8 cellular contexts compared by ENCODE assay signal in genomic region chrX:119870626-119871131, GRCh38. TPM values are rescaled to one million over a fixed set of nuclear protein-coding genes. Genes with fewer than 3 reads are reported as not detected.
A peak's percentile ranks its signal among the peaks of the same experiment; 100 is the strongest.
DNase-seq lines count a peak whose midpoint lies in the region; ATAC-seq and TF ChIP-seq lines count a peak whose summit lies in the region.

No MANE protein-coding gene starts in this region.

- H3K4me3 ChIP-seq in Caco-2 (ENCODE audit: low read depth, low read length) (peak overlapping the region; percentile 74), osteoblast (ENCODE audit: insufficient read depth, low read length) (peak overlapping the region; percentile 76)

- peaks cover 10% of the 10 kb centered on the region for H3K36me3 Mint-ChIP-seq in Caco-2 (ENCODE audit: insufficient read depth, unreplicated experiment)

- TF ChIP-seq CTCF in Caco-2 (IDR thresholded peaks at IDR 0.05; ENCODE audit: insufficient read depth in 1 of 2, low read depth in 1 of 2, low read length in 1 of 2, severe bottlenecking in 1 of 2, unreplicated experiment in 1 of 2): no peak
- no peak for TF ChIP-seq CTCF in osteoblast (IDR thresholded peaks at IDR 0.05; ENCODE audit: extremely low read depth, low read depth, low read length)
- no peak for TF ChIP-seq CTCF in GM10266 (IDR thresholded peaks at IDR 0.05; ENCODE audit: control insufficient read depth, insufficient read depth, low read depth, missing control alignments)

- H3K4me1 ChIP-seq in Caco-2: no peaks in the 10 kb centered on the region
- no peaks in the 10 kb centered on the region for H3K4me1 ChIP-seq in osteoblast (ENCODE audit: insufficient read depth, low read length)

- no peaks in the 10 kb centered on the region for H3K9me3 ChIP-seq in Caco-2
- no peaks in the 10 kb centered on the region for H3K9me3 ChIP-seq in osteoblast (ENCODE audit: low read depth, low read length)

- DNase-seq in Caco-2: no peak
- peak; percentile 62 for DNase-seq in NCI-H69 (lab: John Stamatoyannopoulos, UW)
- DNase-seq in activated naive CD4-positive, alpha-beta T cell (lab: John Stamatoyannopoulos, UW): peak in 3 of 4 experiments; percentile 5 to 20 (median 12)
- peak; percentile 14 for DNase-seq in germinal center (ENCODE audit: low spot score)
- DNase-seq in osteoblast (ENCODE audit: insufficient read length, low spot score, missing footprints): peak; percentile 71
- DNase-seq in GM10266 (ENCODE audit: extremely low spot score): no peak

- H3K27ac ChIP-seq in osteoblast (ENCODE audit: low read depth, low read length): peak overlapping the region; percentile 87

- POLR2A ChIA-PET in Caco-2 (lab: Charles Lee): interaction anchor here (2.0 to 2.9 kb wide), 2 partner anchors 18 to 79 kb away, joined by 11 to 14 read pairs; partner anchors contain the start of genes RPL39 and UPF3B

- H3K4me1 Mint-ChIP-seq in Caco-2 (ENCODE audit: low read depth, unreplicated experiment): no peaks in the 10 kb centered on the region

- BruUV-seq in Caco-2 (replicated peaks; lab: Mats Ljungman, UMichigan): no TSS peak

- CTCF ChIA-PET in Caco-2 (lab: Charles Lee): interaction anchor here (0.6 to 2.1 kb wide), 5 partner anchors 17 to 333 kb away, joined by 3 to 6 read pairs (median 3); partner anchors contain the start of genes RPL39, SOWAHD and UPF3B

- H3K79me2 ChIP-seq in osteoblast (ENCODE audit: insufficient read depth, low read length): peaks cover 21% of the 10 kb centered on the region

- H3K4me3 Mint-ChIP-seq in Caco-2 (ENCODE audit: unreplicated experiment): peak overlapping the region; percentile 95

- H3K27me3 ChIP-seq in Caco-2 (replicated peaks; ENCODE audit: control insufficient read depth, insufficient read depth, low read length): no peaks in the 10 kb centered on the region
- no peaks in the 10 kb centered on the region for H3K27me3 ChIP-seq in osteoblast (ENCODE audit: insufficient read depth, low read length)

- no peaks in the 10 kb centered on the region for H3K27me3 Mint-ChIP-seq in Caco-2 (ENCODE audit: insufficient read depth, unreplicated experiment)

- H4K20me1 ChIP-seq in osteoblast (ENCODE audit: insufficient read depth, low read length): peaks cover 2% of the 10 kb centered on the region

- peak overlapping the region; percentile 96 for H3K27ac Mint-ChIP-seq in Caco-2 (ENCODE audit: unreplicated experiment)

- H3K4me2 ChIP-seq in osteoblast (ENCODE audit: insufficient read depth, low read length): peak overlapping the region; percentile 86

- ATAC-seq in GM21786 (IDR thresholded peaks at IDR 0.05; ENCODE audit: unreplicated experiment) (peak; percentile 4), HG02884 (IDR thresholded peaks at IDR 0.05; ENCODE audit: unreplicated experiment) (no peak)

- H3K36me3 ChIP-seq in Caco-2 (ENCODE audit: control insufficient read depth, insufficient read depth, low read length) (no peaks in the 10 kb centered on the region), osteoblast (ENCODE audit: insufficient read depth, low read length) (no peaks in the 10 kb centered on the region)

- H3K9me3 Mint-ChIP-seq in Caco-2 (ENCODE audit: unreplicated experiment): no peaks in the 10 kb centered on the region

- H2AFZ ChIP-seq in osteoblast (ENCODE audit: low read length): peak overlapping the region; percentile 81

- intact Hi-C loops in Caco-2 (cut with micrococcal nuclease; ENCODE audit: unreplicated experiment): loop anchor here (1.0 kb wide), 1 partner anchor 17 kb away; no protein-coding TSS in a partner anchor

RNA-seq across cellular contexts. Expression of gene RNF113A, which starts 0.9 kb away (rescaled TPM):
- total RNA-seq in Caco-2 (2022) (12.7 and 13.3 TPM in 2 replicates), osteoblast (15.3 and 15.9 TPM in 2 replicates)

RNA-seq across cellular contexts. Expression of gene NDUFA1, which starts 1.0 kb away (rescaled TPM):
- total RNA-seq in Caco-2 (2022): 82.6 and 83.6 TPM in 2 replicates
- total RNA-seq in osteoblast: 40.2 and 51.6 TPM in 2 replicates

RNA-seq across cellular contexts. Expression of gene UPF3B, which starts 17.9 kb away (rescaled TPM):
- 18.4 and 19.0 TPM in 2 replicates for total RNA-seq in Caco-2 (2022)
- 1.2 and 1.8 TPM in 2 replicates for total RNA-seq in osteoblast

RNA-seq across cellular contexts. Expression of gene AKAP14, which starts 25.0 kb away (rescaled TPM):
- total RNA-seq in Caco-2 (2022) (not detected in 2 replicates), osteoblast (not detected in 2 replicates)

Comparison
In these comparisons a context has a peak if more than half of its experiments do, and no peak if none do; other contexts are left out.
1. DNase-seq: peak in NCI-H69 (single experiment), activated naive CD4-positive, alpha-beta T cell (3 of 4), germinal center (single experiment) and osteoblast (single experiment); none in Caco-2 (0 of 2) and GM10266 (single experiment).